9 cellular contexts compared by ENCODE assay signal in genomic region chr12:54280401-54281260, GRCh38. TPM values are rescaled to one million over a fixed set of nuclear protein-coding genes. Genes with fewer than 3 reads are reported as not detected.
DNase-seq lines count a peak whose midpoint lies in the region; ATAC-seq and TF ChIP-seq lines count a peak whose summit lies in the region.
"Had no signal": no experiment of that assay in that cellular context is flagged by ENCODE, and none has a peak within 500 bp of the region (broad histone marks: within the 10 kb centered on the region; RNA-seq: fewer than 3 reads in every experiment).

Gene HNRNPA1, plus strand, starts transcription at chr12:54280726. Its CDS starts 82 bp downstream, at chr12:54280808.

- no peaks in the 10 kb centered on the region for H3K27me3 Mint-ChIP-seq in activated CD4-positive, alpha-beta T cell treated with anti-CD3 and anti-CD28 coated beads, Interleukin-2, amount 10 ng/mL, durations not matched to agents 24 days and 14 days
- H3K27me3 Mint-ChIP-seq: stimulated activated naive CD8-positive, alpha-beta T cell treated with anti-CD3 and anti-CD28 coated beads, Interleukin-15, Interleukin-2, amounts not matched to agents 100 ng/mL and 50 ng/mL, for 24 hours had no signal

- peak within 1 kb of the TSS; percentile 98 for H3K27ac ChIP-seq in BLaER1
- peak within 1 kb of the TSS; percentile 90 to 93 for H3K27ac ChIP-seq in coronary artery

- peaks cover 60% of the 10 kb centered on the region for H3K36me3 ChIP-seq in BLaER1

- DNase-seq in NCI-H526 treated with DMSO at 0.1 percent for 48 hours (lab: John Stamatoyannopoulos, UW) (peak; percentile 99), coronary artery (ENCODE audit: low spot score) (peak; percentile 99), left colon (peak; percentile 91 to 99)
- DNase-seq in activated CD4-positive, alpha-beta T cell treated with anti-CD3 and anti-CD28 coated beads, Interleukin-2, amount 10 ng/mL, durations not matched to agents 24 days and 14 days: peak; percentile 98
- peak; percentile 98 for DNase-seq in stimulated activated CD4-positive, alpha-beta T cell treated with anti-CD3 and anti-CD28 coated beads, Interleukin-1b, Interleukin-23, amount 100 ng/mL, for 48 hours

- H3K4me3 Mint-ChIP-seq in activated CD4-positive, alpha-beta T cell treated with anti-CD3 and anti-CD28 coated beads, Interleukin-2, amount 10 ng/mL, durations not matched to agents 24 days and 14 days: no peak within 1 kb of the TSS
- H3K4me3 Mint-ChIP-seq: stimulated activated naive CD8-positive, alpha-beta T cell treated with anti-CD3 and anti-CD28 coated beads, Interleukin-15, Interleukin-2, amounts not matched to agents 100 ng/mL and 50 ng/mL, for 24 hours had no signal

- H3K4me3 ChIP-seq in BLaER1 (peak within 1 kb of the TSS; percentile 83), coronary artery (peak within 1 kb of the TSS; percentile 74)

- ATAC-seq in GM19324 (IDR thresholded peaks at IDR 0.05; ENCODE audit: low FRiP score, unreplicated experiment) (peak; percentile 91), HG03460 (IDR thresholded peaks at IDR 0.05; ENCODE audit: unreplicated experiment) (peak; percentile 87), left colon (peak; percentile 82)

- peaks cover 60% of the 10 kb centered on the region for H3K4me1 ChIP-seq in BLaER1

- H3K4me1 Mint-ChIP-seq in activated CD4-positive, alpha-beta T cell treated with anti-CD3 and anti-CD28 coated beads, Interleukin-2, amount 10 ng/mL, durations not matched to agents 24 days and 14 days: peaks cover 52% of the 10 kb centered on the region

- peaks cover 24% of the 10 kb centered on the region for H3K36me3 Mint-ChIP-seq in activated CD4-positive, alpha-beta T cell treated with anti-CD3 and anti-CD28 coated beads, Interleukin-2, amount 10 ng/mL, durations not matched to agents 24 days and 14 days (ENCODE audit: low read depth)

- H3K9me3 ChIP-seq in BLaER1: no peaks in the 10 kb centered on the region

- TF ChIP-seq CTCF in coronary artery (IDR thresholded peaks at IDR 0.05): no peak

- H3K9me3 Mint-ChIP-seq in activated CD4-positive, alpha-beta T cell treated with anti-CD3 and anti-CD28 coated beads, Interleukin-2, amount 10 ng/mL, durations not matched to agents 24 days and 14 days: no peaks in the 10 kb centered on the region
- H3K9me3 Mint-ChIP-seq: stimulated activated naive CD8-positive, alpha-beta T cell treated with anti-CD3 and anti-CD28 coated beads, Interleukin-15, Interleukin-2, amounts not matched to agents 100 ng/mL and 50 ng/mL, for 24 hours had no signal

- peak within 1 kb of the TSS; percentile 99 for H3K4me2 ChIP-seq in BLaER1

- H3K9ac ChIP-seq in BLaER1: peak within 1 kb of the TSS; percentile 98

- intact Hi-C loops in activated CD4-positive, alpha-beta T cell treated with anti-CD3 and anti-CD28 coated beads, Interleukin-2, amount 10 ng/mL, durations not matched to agents 24 days and 14 days (cut with micrococcal nuclease): loop anchor here (1.0 to 10.0 kb wide), 4 partner anchors 44 to 704 kb away; partner anchors contain the start of genes NCKAP1L and TESPA1
- intact Hi-C loops in left colon (cut with DNase I, micrococcal nuclease): no loop called here

- H3K27me3 ChIP-seq in BLaER1: no peaks in the 10 kb centered on the region

- peaks cover 68% of the 10 kb centered on the region for H4K20me1 ChIP-seq in BLaER1

- no peak within 1 kb of the TSS for H3K27ac Mint-ChIP-seq in activated CD4-positive, alpha-beta T cell treated with anti-CD3 and anti-CD28 coated beads, Interleukin-2, amount 10 ng/mL, durations not matched to agents 24 days and 14 days
- H3K27ac Mint-ChIP-seq: stimulated activated naive CD8-positive, alpha-beta T cell treated with anti-CD3 and anti-CD28 coated beads, Interleukin-15, Interleukin-2, amounts not matched to agents 100 ng/mL and 50 ng/mL, for 24 hours had no signal

RNA-seq across cellular contexts. Expression of gene HNRNPA1, which starts in this region (rescaled TPM):
- 1,861 and 1,892 TPM in 2 replicates for total RNA-seq in activated CD4-positive, alpha-beta T cell treated with anti-CD3 and anti-CD28 coated beads, Interleukin-2, amount 10 ng/mL, durations not matched to agents 24 days and 14 days
- 100 to 1,000 TPM; 503 to 718 TPM for total RNA-seq in left colon

Comparison
In these comparisons a context has a peak if more than half of its experiments do, and no peak if none do; other contexts are left out.
1. Peak in every context shown above with its lines: DNase-seq, ATAC-seq, H3K4me3 ChIP-seq and H3K27ac ChIP-seq.